Comparison of ENCODE assay signal across 19 cellular contexts in the genomic region with DNA sequence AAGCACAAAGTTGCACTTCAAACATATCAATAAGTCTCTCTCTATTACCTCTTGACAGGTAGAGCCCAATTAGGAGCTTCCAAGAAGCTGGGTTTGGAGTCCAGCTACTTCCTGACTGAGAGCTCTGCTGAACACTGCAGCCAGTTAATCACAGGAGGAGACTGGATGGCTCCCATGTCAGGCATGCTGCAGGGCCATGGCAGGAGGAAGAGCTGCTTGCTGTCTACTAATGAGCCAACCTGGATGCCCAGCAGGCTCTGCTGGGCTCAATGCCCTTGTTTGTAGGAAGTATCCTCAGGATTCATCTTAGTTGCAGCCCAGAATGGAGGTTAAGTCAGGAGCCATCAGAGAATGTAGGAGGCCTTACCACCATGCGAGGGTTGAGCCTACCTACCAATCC.
A peak's percentile ranks its signal among the peaks of the same experiment; 100 is the strongest.
DNase-seq lines count a peak whose midpoint lies in the region; ATAC-seq and TF ChIP-seq lines count a peak whose summit lies in the region.
"Had no signal": no experiment of that assay in that cellular context is flagged by ENCODE, and none has a peak within 500 bp of the region (broad histone marks: within the 10 kb centered on the region; RNA-seq: fewer than 3 reads in every experiment).

No MANE protein-coding gene starts in this region.

- H3K4me3 ChIP-seq in MG63 (no peak overlapping the region), mammary epithelial cell (replicated peaks in 1 of 3; ENCODE audit: insufficient read depth in 1 of 3, low read depth in 2 of 3, low read length in 3 of 3) (no peak overlapping the region), smooth muscle cell (no peak overlapping the region)
- H3K4me3 ChIP-seq: A549; BLaER1 treated with 17β-estradiol and CSF1 and Interleukin-3, amounts not matched to agents 10 nM and 100 nM had no signal

- H4K20me1 ChIP-seq in mammary epithelial cell (ENCODE audit: insufficient read depth, low read length) (no peaks in the 10 kb centered on the region), smooth muscle cell (ENCODE audit: low read depth) (no peaks in the 10 kb centered on the region)
- H4K20me1 ChIP-seq: BLaER1 treated with 17β-estradiol and CSF1 and Interleukin-3, amounts not matched to agents 10 nM and 100 nM had no signal

- peaks cover 7% of the 10 kb centered on the region for H3F3A ChIP-seq in smooth muscle cell (ENCODE audit: low read depth)

- no peak overlapping the region for H2AFZ ChIP-seq in mammary epithelial cell (ENCODE audit: low read depth, low read length)
- no peak overlapping the region for H2AFZ ChIP-seq in smooth muscle cell (ENCODE audit: low read depth)

- BruUV-seq in mammary epithelial cell (replicated peaks; lab: Mats Ljungman, UMichigan) = no TSS peak

- in situ Hi-C loops in mammary epithelial cell (cut with MboI; ENCODE audit: low sequenced_read_pairs in 2 of 2) = no loop called here

- H3K36me3 ChIP-seq in MG63 = no peaks in the 10 kb centered on the region
- H3K36me3 ChIP-seq in mammary epithelial cell (ENCODE audit: insufficient read depth, low read length) = no peaks in the 10 kb centered on the region
- no peaks in the 10 kb centered on the region for H3K36me3 ChIP-seq in smooth muscle cell (ENCODE audit: low read depth)
- H3K36me3 ChIP-seq: BLaER1 treated with 17β-estradiol and CSF1 and Interleukin-3, amounts not matched to agents 10 nM and 100 nM had no signal

- H3K27ac ChIP-seq in mammary epithelial cell (ENCODE audit: insufficient read depth, low read depth, low read length) = no peak overlapping the region
- H3K27ac ChIP-seq in smooth muscle cell (ENCODE audit: low read depth) = no peak overlapping the region
- H3K27ac ChIP-seq: A549; BLaER1 treated with 17β-estradiol and CSF1 and Interleukin-3, amounts not matched to agents 10 nM and 100 nM; RWPE1 had no signal

- peaks cover 14% of the 10 kb centered on the region for H3K4me1 ChIP-seq in mammary epithelial cell (ENCODE audit: insufficient read depth, low read length)
- H3K4me1 ChIP-seq in smooth muscle cell (ENCODE audit: low read depth) = peaks cover 6% of the 10 kb centered on the region
- H3K4me1 ChIP-seq: A549 had no signal

- dilution Hi-C loops in mammary epithelial cell (cut with HindIII; ENCODE audit: low sequenced_read_pairs) = no loop called here

- H3K27me3 ChIP-seq in MG63 = no peaks in the 10 kb centered on the region
- no peaks in the 10 kb centered on the region for H3K27me3 ChIP-seq in mammary epithelial cell (ENCODE audit: insufficient read depth, low read length)
- no peaks in the 10 kb centered on the region for H3K27me3 ChIP-seq in smooth muscle cell (ENCODE audit: low read depth)

- H3K79me2 ChIP-seq in mammary epithelial cell (ENCODE audit: insufficient read depth, low read length) (no peaks in the 10 kb centered on the region), smooth muscle cell (ENCODE audit: low read depth) (no peaks in the 10 kb centered on the region)

- H3K4me1 Mint-ChIP-seq in type B pancreatic cell (ENCODE audit: unreplicated experiment) = no peaks in the 10 kb centered on the region

- H3K9me3 ChIP-seq in MG63 = no peaks in the 10 kb centered on the region
- H3K9me3 ChIP-seq in mammary epithelial cell (replicated peaks; ENCODE audit: insufficient read depth, low read length) = no peaks in the 10 kb centered on the region
- H3K9me3 ChIP-seq in smooth muscle cell (replicated peaks; ENCODE audit: low read depth) = no peaks in the 10 kb centered on the region
- H3K9me3 ChIP-seq: A549; BLaER1 treated with 17β-estradiol and CSF1 and Interleukin-3, amounts not matched to agents 10 nM and 100 nM had no signal

- no peaks in the 10 kb centered on the region for H3K27me3 Mint-ChIP-seq in type B pancreatic cell

- no peaks in the 10 kb centered on the region for H3K9me3 Mint-ChIP-seq in type B pancreatic cell
- H3K9me3 Mint-ChIP-seq: CD8-positive, alpha-beta T cell had no signal

- no peaks in the 10 kb centered on the region for H3K36me3 Mint-ChIP-seq in type B pancreatic cell
- H3K36me3 Mint-ChIP-seq: CD8-positive, alpha-beta T cell had no signal

- DNase-seq in EH (ENCODE audit: low read depth) (peak; percentile 6), MG63 (peak; percentile 71), mammary epithelial cell (peak; percentile 1), smooth muscle cell (lab: John Stamatoyannopoulos, UW; ENCODE audit: unreplicated experiment) (no peak), type B pancreatic cell (ENCODE audit: extremely low spot score, unreplicated experiment) (no peak)
- DNase-seq in activated CD4-positive, alpha-beta T cell treated with anti-CD3 and anti-CD28 coated beads, Interleukin-2, amount 50 U/mL, for 4 hours = no peak
- DNase-seq: CD8-positive, alpha-beta T cell; DMS79 treated with DMSO at 0.1 percent for 48 hours; GDM1; HCEC 1CT; NCI-H1105 treated with DMSO at 0.1 percent for 48 hours; NCI-H1694 treated with DMSO at 0.1 percent for 48 hours; NCI-H2227 treated with DMSO at 0.1 percent for 48 hours; NCI-H510A treated with DMSO at 0.1 percent for 48 hours; NCI-H82 had no signal

- no peak for ATAC-seq in HG03159 (IDR thresholded peaks at IDR 0.05; ENCODE audit: unreplicated experiment)
- ATAC-seq: A549; CD8-positive, alpha-beta T cell had no signal

- H3K4me3 Mint-ChIP-seq in type B pancreatic cell = no peak overlapping the region
- H3K4me3 Mint-ChIP-seq: CD8-positive, alpha-beta T cell had no signal

- no peak overlapping the region for H3K27ac Mint-ChIP-seq in type B pancreatic cell
- H3K27ac Mint-ChIP-seq: CD8-positive, alpha-beta T cell had no signal

- CTCF ChIA-PET in mammary epithelial cell (lab: Charles Lee; ENCODE audit: low non-redundant PET) = no interaction called here

- TF ChIP-seq CTCF in mammary epithelial cell (conservative IDR thresholded peaks at IDR 0.05 in 1 of 2, IDR thresholded peaks at IDR 0.05 in 1 of 2; ENCODE audit: extremely low read depth in 1 of 2, insufficient read depth in 1 of 2, low read depth in 1 of 2, low read length in 2 of 2) = no peak
- no peak for TF ChIP-seq CTCF in smooth muscle cell (IDR thresholded peaks at IDR 0.05; ENCODE audit: borderline replicate concordance, insufficient read depth, poor library complexity, severe bottlenecking)
- TF ChIP-seq CTCF in type B pancreatic cell (conservative IDR thresholded peaks at IDR 0.05) = no peak

- WGBS in mammary epithelial cell (ENCODE audit: low coverage, missing lambda C conversion rate) = 91% methylated on average over 1 of the region's 1 CpG
- 91% methylated on average over 1 of the region's 1 CpG for WGBS in smooth muscle cell (ENCODE audit: low lambda C conversion rate)

- no peak overlapping the region for H3K4me2 ChIP-seq in mammary epithelial cell (ENCODE audit: insufficient read depth, low read depth, low read length)
- peak overlapping the region; percentile 49 for H3K4me2 ChIP-seq in smooth muscle cell
- H3K4me2 ChIP-seq: A549; BLaER1 treated with 17β-estradiol and CSF1 and Interleukin-3, amounts not matched to agents 10 nM and 100 nM had no signal

- H3K9ac ChIP-seq in mammary epithelial cell (ENCODE audit: insufficient read depth, low read length) (no peak overlapping the region), smooth muscle cell (ENCODE audit: low read depth) (no peak overlapping the region)
- H3K9ac ChIP-seq: BLaER1 treated with 17β-estradiol and CSF1 and Interleukin-3, amounts not matched to agents 10 nM and 100 nM had no signal

- intact Hi-C loops in mammary epithelial cell (cut with micrococcal nuclease) = no loop called here

Comparison
In these comparisons a context has a peak if more than half of its experiments do, and no peak if none do; other contexts are left out.
1. DNase-seq: peak in EH (single experiment), MG63 (single experiment) and mammary epithelial cell (single experiment); none in smooth muscle cell (single experiment), activated CD4-positive, alpha-beta T cell treated with anti-CD3 and anti-CD28 coated beads, Interleukin-2, amount 50 U/mL, for 4 hours (0 of 2) and type B pancreatic cell (single experiment).